Comparison of ENCODE assay signal across 16 cellular contexts in genomic region chr7:25255603-25256320, GRCh38. TPM values are rescaled to one million over a fixed set of nuclear protein-coding genes. Genes with fewer than 3 reads are reported as not detected.
DNase-seq lines count a peak whose midpoint lies in the region; ATAC-seq and TF ChIP-seq lines count a peak whose summit lies in the region.
"Had no signal": no experiment of that assay in that cellular context is flagged by ENCODE, and none has a peak within 500 bp of the region (broad histone marks: within the 10 kb centered on the region; RNA-seq: fewer than 3 reads in every experiment).

No MANE protein-coding gene starts in this region.

- H3K9me3 ChIP-seq in colonic mucosa, result no peaks in the 10 kb centered on the region

- POLR2A ChIA-PET in activated CD8-positive, alpha-beta T cell treated with anti-CD3 and anti-CD28 coated beads for 36 hours (lab: Charles Lee), result no interaction called here

- H3K4me2 ChIP-seq in GM23338, result no peak overlapping the region

- CTCF ChIA-PET in activated CD8-positive, alpha-beta T cell treated with anti-CD3 and anti-CD28 coated beads for 36 hours (lab: Charles Lee), result interaction anchor here (1.3 to 8.1 kb wide), 5 partner anchors 10 to 309 kb away, joined by 3 to 183 read pairs (median 3); no protein-coding TSS in a partner anchor

- intact Hi-C loops in colonic mucosa (cut with DNase I) (no loop called here), Right ventricle myocardium superior (cut with DNase I) (loop anchor here (5.0 kb wide), 1 partner anchor 312 kb away; no protein-coding TSS in a partner anchor)
- intact Hi-C loops in activated CD8-positive, alpha-beta T cell treated with anti-CD3 and anti-CD28 coated beads for 36 hours (cut with micrococcal nuclease), result no loop called here

- H3K4me1 Mint-ChIP-seq in GM23338 (peaks cover 2% of the 10 kb centered on the region; the same call in 1 of the 3 replicates), nephron (peaks cover 23% of the 10 kb centered on the region)
- H3K4me1 Mint-ChIP-seq in activated CD8-positive, alpha-beta T cell treated with anti-CD3 and anti-CD28 coated beads for 36 hours (ENCODE audit: low read depth), result peaks cover 9% of the 10 kb centered on the region

- H3K9ac ChIP-seq in colonic mucosa (ENCODE audit: low read depth in 2 of 2, low read length in 2 of 2), result peak overlapping the region in 1 of 2 donors; percentile 28

- peak overlapping the region; percentile 7; the same call in 1 of the 2 replicates for H2AFZ ChIP-seq in GM23338

- no peaks in the 10 kb centered on the region for H3K9me3 Mint-ChIP-seq in GM23338
- H3K9me3 Mint-ChIP-seq in nephron, result peaks cover 3% of the 10 kb centered on the region
- no peaks in the 10 kb centered on the region for H3K9me3 Mint-ChIP-seq in activated CD8-positive, alpha-beta T cell treated with anti-CD3 and anti-CD28 coated beads for 36 hours
- H3K9me3 Mint-ChIP-seq: IgD-negative memory B cell had no signal

- DNase-seq in GM23338 (ENCODE audit: low spot score), result no peak
- DNase-seq in NCI-H526 treated with DMSO at 0.1 percent for 48 hours (lab: John Stamatoyannopoulos, UW), result peak; percentile 43
- peak; percentile 62 for DNase-seq in colonic mucosa
- DNase-seq in Right ventricle myocardium superior, result no peak
- no peak for DNase-seq in activated CD8-positive, alpha-beta T cell treated with anti-CD3 and anti-CD28 coated beads for 36 hours
- DNase-seq in activated CD4-positive, alpha-beta T cell treated with anti-CD3 and anti-CD28 coated beads, Interleukin-2, amount 50 U/mL, for 4 hours, result no peak
- DNase-seq: COR-L47, NCI-H1417 treated with DMSO at 0.1 percent for 48 hours, NCI-H2081, NCI-H2227 treated with DMSO at 0.1 percent for 48 hours, SIG-M5 had no signal

- H4K20me1 ChIP-seq in GM23338 (replicated peaks; ENCODE audit: insufficient read depth), result no peaks in the 10 kb centered on the region

- H3K27ac Mint-ChIP-seq in GM23338 (no peak overlapping the region), nephron (peak overlapping the region in 2 of 3 experiments; percentile 7 to 23)
- H3K27ac Mint-ChIP-seq in activated CD8-positive, alpha-beta T cell treated with anti-CD3 and anti-CD28 coated beads for 36 hours, result no peak overlapping the region
- H3K27ac Mint-ChIP-seq: IgD-negative memory B cell had no signal

- peaks cover 5% of the 10 kb centered on the region; the same call in 1 of the 2 replicates for H3K9me2 ChIP-seq in GM23338 (ENCODE audit: insufficient read depth)

- H3K27me3 Mint-ChIP-seq in GM23338 (ENCODE audit: insufficient read depth, low read depth, poor library complexity), result no peaks in the 10 kb centered on the region
- H3K27me3 Mint-ChIP-seq in nephron (ENCODE audit: low read depth), result peaks cover 3% of the 10 kb centered on the region
- no peaks in the 10 kb centered on the region for H3K27me3 Mint-ChIP-seq in activated CD8-positive, alpha-beta T cell treated with anti-CD3 and anti-CD28 coated beads for 36 hours

- H3K4me3 Mint-ChIP-seq in GM23338 (no peak overlapping the region), nephron (no peak overlapping the region)
- H3K4me3 Mint-ChIP-seq in activated CD8-positive, alpha-beta T cell treated with anti-CD3 and anti-CD28 coated beads for 36 hours, result no peak overlapping the region
- H3K4me3 Mint-ChIP-seq: IgD-negative memory B cell had no signal

- no peak for TF ChIP-seq CTCF in GM23338 (conservative IDR thresholded peaks at IDR 0.05; ENCODE audit: low read depth in 2 of 2)
- TF ChIP-seq CTCF in colonic mucosa (IDR thresholded peaks at IDR 0.05), result no peak
- TF ChIP-seq CTCF in nephron (IDR thresholded peaks at IDR 0.05; ENCODE audit: unreplicated experiment in 3 of 3), result no peak
- no peak for TF ChIP-seq CTCF in activated CD8-positive, alpha-beta T cell treated with anti-CD3 and anti-CD28 coated beads for 36 hours (IDR thresholded peaks at IDR 0.05)

- no peak overlapping the region for H3K4me3 ChIP-seq in GM23338
- no peak overlapping the region for H3K4me3 ChIP-seq in colonic mucosa

- H3F3A ChIP-seq in GM23338 (replicated peaks; ENCODE audit: low read depth), result no peaks in the 10 kb centered on the region

- H3K27ac ChIP-seq in GM23338 (ENCODE audit: low read depth) (no peak overlapping the region), colonic mucosa (no peak overlapping the region)

- no peaks in the 10 kb centered on the region; the same call in 2 of the 3 replicates for H3K36me3 Mint-ChIP-seq in GM23338 (ENCODE audit: low read depth)
- no peaks in the 10 kb centered on the region for H3K36me3 Mint-ChIP-seq in nephron (ENCODE audit: low read depth)
- H3K36me3 Mint-ChIP-seq in activated CD8-positive, alpha-beta T cell treated with anti-CD3 and anti-CD28 coated beads for 36 hours (ENCODE audit: low read depth), result no peaks in the 10 kb centered on the region
- H3K36me3 Mint-ChIP-seq: IgD-negative memory B cell had no signal

- ATAC-seq in GM23338 (no peak), HG03439 (IDR thresholded peaks at IDR 0.05; ENCODE audit: unreplicated experiment) (no peak), Right ventricle myocardium superior (ENCODE audit: poor library complexity) (no peak)
- no peak for ATAC-seq in activated CD8-positive, alpha-beta T cell treated with anti-CD3 and anti-CD28 coated beads for 36 hours

- H3K79me2 ChIP-seq in GM23338 (replicated peaks; ENCODE audit: insufficient read depth), result no peaks in the 10 kb centered on the region

- H3K4me1 ChIP-seq in GM23338 (ENCODE audit: insufficient read depth), result no peaks in the 10 kb centered on the region
- H3K4me1 ChIP-seq in colonic mucosa, result peaks cover 4% of the 10 kb centered on the region

- H3K36me3 ChIP-seq in GM23338 (ENCODE audit: insufficient read depth), result no peaks in the 10 kb centered on the region
- no peaks in the 10 kb centered on the region for H3K36me3 ChIP-seq in colonic mucosa

- H3K27me3 ChIP-seq in GM23338 (ENCODE audit: insufficient read depth), result no peaks in the 10 kb centered on the region
- H3K27me3 ChIP-seq in colonic mucosa, result no peaks in the 10 kb centered on the region

TF ChIP-seq in GM23338, 12 proteins besides CTCF, POLR2A, EP300 and RAD21:
- TF ChIP-seq CREB1 (CRISPR knock-in tag; IDR thresholded peaks at IDR 0.05; ENCODE audit: low read depth), result no peak
- TF ChIP-seq POLR2AphosphoS5 (IDR thresholded peaks at IDR 0.05; ENCODE audit: low read depth), result no peak
- TF ChIP-seq STAT1 (IDR thresholded peaks at IDR 0.05; ENCODE audit: unreplicated experiment), result no peak
- no peak for TF ChIP-seq EZH2 (IDR thresholded peaks at IDR 0.05; ENCODE audit: low read depth, unreplicated experiment)
- TF ChIP-seq JUNB (IDR thresholded peaks at IDR 0.05; ENCODE audit: unreplicated experiment), result no peak
- TF ChIP-seq NANOG (IDR thresholded peaks at IDR 0.05; ENCODE audit: borderline replicate concordance), result no peak

RNA-seq across cellular contexts. Expression of gene NPVF, which starts 27.5 kb away (rescaled TPM):
- not detected in 2 replicates for total RNA-seq in GM23338 (2014; rRNA removed; shearing (Covaris generic))
- not detected in 2 replicates for polyA plus RNA-seq in GM23338 (2016; fragmentation: Nextera tagmentation; extraction: Ambion mirVana)
- not detected for total RNA-seq in colonic mucosa
- total RNA-seq in Right ventricle myocardium superior, result not detected
- total RNA-seq in activated CD8-positive, alpha-beta T cell treated with anti-CD3 and anti-CD28 coated beads for 36 hours, result not detected
- total RNA-seq: HT1080, LHCN-M2 had no signal
- polyA plus RNA-seq: IgD-negative memory B cell had no signal

Comparison
In these comparisons a context has a peak if more than half of its experiments do, and no peak if none do; other contexts are left out.
1. DNase-seq: peak in NCI-H526 treated with DMSO at 0.1 percent for 48 hours (single experiment) and colonic mucosa (single experiment); none in GM23338 (single experiment), Right ventricle myocardium superior (single experiment), activated CD8-positive, alpha-beta T cell treated with anti-CD3 and anti-CD28 coated beads for 36 hours (single experiment) and activated CD4-positive, alpha-beta T cell treated with anti-CD3 and anti-CD28 coated beads, Interleukin-2, amount 50 U/mL, for 4 hours (0 of 2).
2. H3K27ac Mint-ChIP-seq: peak in nephron (2 of 3); none in GM23338 (single experiment) and activated CD8-positive, alpha-beta T cell treated with anti-CD3 and anti-CD28 coated beads for 36 hours (single experiment).